20 cellular contexts compared by ENCODE assay signal in genomic region chr2:192122946-192123345, GRCh38.
"Had no signal": no experiment of that assay in that cellular context is flagged by ENCODE, and none has a peak within 500 bp of the region (broad histone marks: within the 10 kb centered on the region; RNA-seq: fewer than 3 reads in every experiment).

No MANE protein-coding gene starts in this region.

- H3K4me3 ChIP-seq: coronary artery, gastrocnemius medialis, heart right ventricle, left lung, lower lobe of right lung, mucosa of descending colon had no signal

- H3K27ac ChIP-seq: epithelial cell of prostate, gastrocnemius medialis, heart right ventricle, left lung, lower lobe of right lung had no signal

- H3K9me3 ChIP-seq: gastrocnemius medialis, lower lobe of right lung, mucosa of descending colon had no signal

- DNase-seq: dermis blood vessel endothelial cell; effector CD8-positive, alpha-beta T cell; effector memory CD8-positive, alpha-beta T cell; endodermal cell; erythroblast; foreskin melanocyte; gastrocnemius medialis; glutamatergic neuron; head of caudate nucleus; heart right ventricle; hippocampal formation; left cardiac atrium; left lung; left ventricle myocardium superior; lower lobe of right lung; mesenchymal stem cell; mucosa of descending colon; naive B cell had no signal

- H3K27me3 ChIP-seq: gastrocnemius medialis, heart right ventricle, left lung had no signal

- H3K36me3 ChIP-seq: gastrocnemius medialis, heart right ventricle, left lung, lower lobe of right lung had no signal
